ENCODE assay signal across 3 cellular contexts in the genomic region with DNA sequence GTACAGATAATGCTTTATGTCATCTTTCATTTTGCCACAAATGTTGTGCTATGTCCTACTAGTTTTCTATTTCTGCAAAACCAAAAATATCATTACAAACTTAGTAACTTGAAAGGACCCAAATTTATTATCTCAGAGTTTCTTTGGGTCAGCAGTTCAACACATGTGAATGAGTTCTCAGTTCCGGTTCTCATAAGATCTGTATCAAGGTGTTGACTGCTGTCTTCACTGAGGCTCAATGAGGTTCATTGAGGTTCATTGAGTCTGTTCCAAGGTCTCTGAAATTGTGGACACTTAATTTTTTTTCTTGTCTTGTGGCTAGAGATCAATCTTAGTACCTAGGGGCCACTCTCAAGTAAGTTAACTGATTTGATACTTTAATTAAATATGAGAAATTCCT.
"Had no signal": no experiment of that assay in that cellular context is flagged by ENCODE, and none has a peak within 500 bp of the region (broad histone marks: within the 10 kb centered on the region; RNA-seq: fewer than 3 reads in every experiment).

No MANE protein-coding gene starts in this region.

- ATAC-seq: GM12878 had no signal

- H3K4me3 ChIP-seq: GM12878 had no signal

- DNase-seq: GDM1, GF-D8 had no signal
